Comparison of ENCODE assay signal across 9 cellular contexts in the genomic region with DNA sequence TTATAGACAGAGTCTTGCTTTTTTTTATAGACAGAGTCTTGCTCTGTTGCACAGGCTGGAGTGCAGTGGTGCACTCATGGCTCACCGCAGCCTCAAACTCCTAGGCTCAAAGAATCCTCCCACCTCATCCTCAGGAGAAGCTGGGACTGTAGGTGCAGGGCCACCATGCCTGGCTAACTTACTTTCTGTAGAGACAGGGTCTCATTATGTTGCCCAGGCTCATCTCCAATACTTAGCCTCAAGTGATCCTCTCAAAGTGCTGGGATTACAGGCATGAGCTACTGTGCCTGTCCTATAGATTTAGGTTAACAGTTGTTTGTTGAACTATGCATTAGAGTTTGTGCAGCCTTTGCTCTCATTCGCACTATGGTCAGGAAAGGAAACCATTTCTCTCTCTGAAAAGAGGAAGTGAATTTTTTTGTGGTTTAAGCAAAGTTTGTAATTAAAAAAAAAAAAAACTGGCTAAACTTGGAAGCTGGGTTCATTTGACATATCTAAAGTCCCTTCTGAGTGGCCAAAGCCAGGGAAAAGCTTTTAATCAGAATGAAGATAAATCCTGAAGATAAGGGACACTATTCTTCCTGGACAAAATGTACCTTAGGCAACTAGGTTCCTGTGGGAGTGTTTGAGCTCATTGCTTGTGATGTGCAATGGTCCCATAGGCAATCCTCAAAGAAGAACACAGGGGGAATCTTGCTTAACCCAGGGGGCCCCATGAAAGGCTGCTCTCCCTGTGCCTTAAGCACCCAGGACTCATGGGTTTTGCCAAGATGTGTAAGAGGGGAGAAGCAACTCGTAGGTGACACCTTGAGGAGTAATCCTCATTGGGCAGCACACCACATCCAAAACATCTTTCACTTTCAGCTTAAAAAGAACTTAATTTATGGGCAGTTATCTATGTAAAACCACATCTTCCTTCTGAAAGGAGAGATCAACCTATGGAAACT.
DNase-seq lines count a peak whose midpoint lies in the region; ATAC-seq and TF ChIP-seq lines count a peak whose summit lies in the region.
"Had no signal": no experiment of that assay in that cellular context is flagged by ENCODE, and none has a peak within 500 bp of the region (broad histone marks: within the 10 kb centered on the region; RNA-seq: fewer than 3 reads in every experiment).

No MANE protein-coding gene starts in this region.

- no peak for DNase-seq in activated CD8-positive, alpha-beta T cell treated with anti-CD3 and anti-CD28 coated beads, Interleukin-2, amount 10 ng/mL, durations not matched to agents 7 days and 5 days
- DNase-seq in activated CD8-positive, alpha-beta T cell treated with anti-CD3 and anti-CD28 coated beads for 36 hours, result no peak
- DNase-seq in NOMO-1 treated with dmso at 0.1 percent for 144 hours (lab: John Stamatoyannopoulos, UW; ENCODE audit: unreplicated experiment) (peak; percentile 64), HAP-1 (ENCODE audit: low spot score in 2 of 2) (no peak)
- DNase-seq in CD4-positive, alpha-beta T cell, result no peak
- DNase-seq: upper lobe of left lung had no signal

- intact Hi-C loops in activated CD8-positive, alpha-beta T cell treated with anti-CD3 and anti-CD28 coated beads for 36 hours (cut with micrococcal nuclease), result no loop called here
- intact Hi-C loops in CD4-positive, alpha-beta T cell (cut with DNase I, micrococcal nuclease), result no loop called here

- no peak overlapping the region for H3K27ac ChIP-seq in CD4-positive, alpha-beta T cell (ENCODE audit: low read depth, low read length)
- H3K27ac ChIP-seq: upper lobe of left lung had no signal

- no peak overlapping the region for H3K4me3 ChIP-seq in HAP-1
- H3K4me3 ChIP-seq: upper lobe of left lung had no signal

- peak overlapping the region; percentile 39 for H3K4me3 Mint-ChIP-seq in activated CD8-positive, alpha-beta T cell treated with anti-CD3 and anti-CD28 coated beads, Interleukin-2, amount 10 ng/mL, durations not matched to agents 7 days and 5 days
- H3K4me3 Mint-ChIP-seq in activated CD8-positive, alpha-beta T cell treated with anti-CD3 and anti-CD28 coated beads for 36 hours, result no peak overlapping the region
- peak overlapping the region; percentile 50 for H3K4me3 Mint-ChIP-seq in stimulated activated memory B cell treated with anti-CD40 and anti-IgM and Interleukin-4, amounts not matched to agents 10 μg/mL and 1 μg/mL and 100 μg/mL, for 72 hours
- no peak overlapping the region for H3K4me3 Mint-ChIP-seq in CD4-positive, alpha-beta T cell

- H3K9me3 ChIP-seq in CD4-positive, alpha-beta T cell (ENCODE audit: control insufficient read depth, low read length), result no peaks in the 10 kb centered on the region
- H3K9me3 ChIP-seq in HAP-1, result no peaks in the 10 kb centered on the region
- H3K9me3 ChIP-seq: upper lobe of left lung had no signal

- peaks cover 9% of the 10 kb centered on the region for H3K27me3 Mint-ChIP-seq in activated CD8-positive, alpha-beta T cell treated with anti-CD3 and anti-CD28 coated beads, Interleukin-2, amount 10 ng/mL, durations not matched to agents 7 days and 5 days (ENCODE audit: low read depth)
- no peaks in the 10 kb centered on the region for H3K27me3 Mint-ChIP-seq in activated CD8-positive, alpha-beta T cell treated with anti-CD3 and anti-CD28 coated beads for 36 hours
- H3K27me3 Mint-ChIP-seq in stimulated activated memory B cell treated with anti-CD40 and anti-IgM and Interleukin-4, amounts not matched to agents 10 μg/mL and 1 μg/mL and 100 μg/mL, for 72 hours, result peaks cover 7% of the 10 kb centered on the region
- H3K27me3 Mint-ChIP-seq in CD4-positive, alpha-beta T cell, result no peaks in the 10 kb centered on the region

- peaks cover 4% of the 10 kb centered on the region for H3K27me3 ChIP-seq in CD4-positive, alpha-beta T cell (ENCODE audit: control insufficient read depth, insufficient read depth, low read length)
- 0 out of 2 replicates have a peak, but pooled peaks cover 4% of the 10 kb centered on the region for H3K27me3 ChIP-seq in HAP-1 (ENCODE audit: low read depth)
- H3K27me3 ChIP-seq: upper lobe of left lung had no signal

- peak overlapping the region; percentile 74 for H3K27ac Mint-ChIP-seq in activated CD8-positive, alpha-beta T cell treated with anti-CD3 and anti-CD28 coated beads, Interleukin-2, amount 10 ng/mL, durations not matched to agents 7 days and 5 days
- no peak overlapping the region for H3K27ac Mint-ChIP-seq in activated CD8-positive, alpha-beta T cell treated with anti-CD3 and anti-CD28 coated beads for 36 hours
- H3K27ac Mint-ChIP-seq in stimulated activated memory B cell treated with anti-CD40 and anti-IgM and Interleukin-4, amounts not matched to agents 10 μg/mL and 1 μg/mL and 100 μg/mL, for 72 hours, result peak overlapping the region; percentile 56
- H3K27ac Mint-ChIP-seq in CD4-positive, alpha-beta T cell, result no peak overlapping the region

- peaks cover 21% of the 10 kb centered on the region for H3K4me1 Mint-ChIP-seq in activated CD8-positive, alpha-beta T cell treated with anti-CD3 and anti-CD28 coated beads, Interleukin-2, amount 10 ng/mL, durations not matched to agents 7 days and 5 days (ENCODE audit: low read depth)
- peaks cover 16% of the 10 kb centered on the region for H3K4me1 Mint-ChIP-seq in activated CD8-positive, alpha-beta T cell treated with anti-CD3 and anti-CD28 coated beads for 36 hours (ENCODE audit: low read depth)
- peaks cover 32% of the 10 kb centered on the region for H3K4me1 Mint-ChIP-seq in stimulated activated memory B cell treated with anti-CD40 and anti-IgM and Interleukin-4, amounts not matched to agents 10 μg/mL and 1 μg/mL and 100 μg/mL, for 72 hours
- H3K4me1 Mint-ChIP-seq in CD4-positive, alpha-beta T cell (ENCODE audit: low read depth), result peaks cover 17% of the 10 kb centered on the region

- peaks cover 2% of the 10 kb centered on the region for H3K36me3 Mint-ChIP-seq in activated CD8-positive, alpha-beta T cell treated with anti-CD3 and anti-CD28 coated beads, Interleukin-2, amount 10 ng/mL, durations not matched to agents 7 days and 5 days (ENCODE audit: low read depth)
- H3K36me3 Mint-ChIP-seq in activated CD8-positive, alpha-beta T cell treated with anti-CD3 and anti-CD28 coated beads for 36 hours (ENCODE audit: low read depth), result no peaks in the 10 kb centered on the region
- no peaks in the 10 kb centered on the region for H3K36me3 Mint-ChIP-seq in stimulated activated memory B cell treated with anti-CD40 and anti-IgM and Interleukin-4, amounts not matched to agents 10 μg/mL and 1 μg/mL and 100 μg/mL, for 72 hours
- H3K36me3 Mint-ChIP-seq in CD4-positive, alpha-beta T cell (ENCODE audit: low read depth), result no peaks in the 10 kb centered on the region

- in situ Hi-C loops in HAP-1 (cut with MboI; ENCODE audit: low sequenced_read_pairs), result no loop called here

- no peaks in the 10 kb centered on the region for H3K9me3 Mint-ChIP-seq in activated CD8-positive, alpha-beta T cell treated with anti-CD3 and anti-CD28 coated beads, Interleukin-2, amount 10 ng/mL, durations not matched to agents 7 days and 5 days (ENCODE audit: insufficient read depth)
- no peaks in the 10 kb centered on the region for H3K9me3 Mint-ChIP-seq in activated CD8-positive, alpha-beta T cell treated with anti-CD3 and anti-CD28 coated beads for 36 hours
- no peaks in the 10 kb centered on the region for H3K9me3 Mint-ChIP-seq in stimulated activated memory B cell treated with anti-CD40 and anti-IgM and Interleukin-4, amounts not matched to agents 10 μg/mL and 1 μg/mL and 100 μg/mL, for 72 hours
- no peaks in the 10 kb centered on the region for H3K9me3 Mint-ChIP-seq in CD4-positive, alpha-beta T cell

- no peak for TF ChIP-seq CTCF in activated CD8-positive, alpha-beta T cell treated with anti-CD3 and anti-CD28 coated beads for 36 hours (IDR thresholded peaks at IDR 0.05)
- TF ChIP-seq CTCF in CD4-positive, alpha-beta T cell (IDR thresholded peaks at IDR 0.05), result no peak

- no peaks in the 10 kb centered on the region for H3K36me3 ChIP-seq in HAP-1 (replicated peaks)
- H3K36me3 ChIP-seq: upper lobe of left lung had no signal

- POLR2A ChIA-PET in activated CD8-positive, alpha-beta T cell treated with anti-CD3 and anti-CD28 coated beads, Interleukin-2, amount 10 ng/mL, durations not matched to agents 7 days and 5 days (lab: Charles Lee), result no interaction called here
- POLR2A ChIA-PET in activated CD8-positive, alpha-beta T cell treated with anti-CD3 and anti-CD28 coated beads for 36 hours (lab: Charles Lee), result interaction anchor here (0.6 kb wide), 1 partner anchor 167 kb away, joined by 3 read pairs; no protein-coding TSS in a partner anchor
- POLR2A ChIA-PET in CD4-positive, alpha-beta T cell (lab: Charles Lee), result no interaction called here

- H3K4me1 ChIP-seq in HAP-1, result no peaks in the 10 kb centered on the region

- peak; percentile 69 for ATAC-seq in activated CD8-positive, alpha-beta T cell treated with anti-CD3 and anti-CD28 coated beads, Interleukin-2, amount 10 ng/mL, durations not matched to agents 7 days and 5 days
- ATAC-seq in activated CD8-positive, alpha-beta T cell treated with anti-CD3 and anti-CD28 coated beads for 36 hours, result no peak
- ATAC-seq in HG02973 (IDR thresholded peaks at IDR 0.05; ENCODE audit: unreplicated experiment) (peak; percentile 97), esophagus mucosa (no peak)
- ATAC-seq in stimulated activated memory B cell treated with anti-CD40 and anti-IgM and Interleukin-4, amounts not matched to agents 10 μg/mL and 1 μg/mL and 100 μg/mL, for 72 hours, result peak; percentile 95
- ATAC-seq in CD4-positive, alpha-beta T cell (ENCODE audit: poor library complexity), result no peak

- CTCF ChIA-PET in activated CD8-positive, alpha-beta T cell treated with anti-CD3 and anti-CD28 coated beads, Interleukin-2, amount 10 ng/mL, durations not matched to agents 7 days and 5 days (lab: Charles Lee), result interaction anchor here (0.7 to 1.2 kb wide), 6 partner anchors 9 to 121 kb away, joined by 3 to 4 read pairs (median 3); no protein-coding TSS in a partner anchor
- CTCF ChIA-PET in activated CD8-positive, alpha-beta T cell treated with anti-CD3 and anti-CD28 coated beads for 36 hours (lab: Charles Lee), result interaction anchor here (0.9 to 1.1 kb wide), 2 partner anchors 17 to 262 kb away, joined by 3 to 4 read pairs; no protein-coding TSS in a partner anchor
- CTCF ChIA-PET in CD4-positive, alpha-beta T cell (lab: Charles Lee), result no interaction called here

Comparison
In these comparisons a context has a peak if more than half of its experiments do, and no peak if none do; other contexts are left out.
1. ATAC-seq: peak in activated CD8-positive, alpha-beta T cell treated with anti-CD3 and anti-CD28 coated beads, Interleukin-2, amount 10 ng/mL, durations not matched to agents 7 days and 5 days (single experiment), HG02973 (single experiment) and stimulated activated memory B cell treated with anti-CD40 and anti-IgM and Interleukin-4, amounts not matched to agents 10 μg/mL and 1 μg/mL and 100 μg/mL, for 72 hours (single experiment); none in activated CD8-positive, alpha-beta T cell treated with anti-CD3 and anti-CD28 coated beads for 36 hours (single experiment), esophagus mucosa (single experiment) and CD4-positive, alpha-beta T cell (single experiment).
2. H3K27ac Mint-ChIP-seq: peak in activated CD8-positive, alpha-beta T cell treated with anti-CD3 and anti-CD28 coated beads, Interleukin-2, amount 10 ng/mL, durations not matched to agents 7 days and 5 days (single experiment) and stimulated activated memory B cell treated with anti-CD40 and anti-IgM and Interleukin-4, amounts not matched to agents 10 μg/mL and 1 μg/mL and 100 μg/mL, for 72 hours (single experiment); none in activated CD8-positive, alpha-beta T cell treated with anti-CD3 and anti-CD28 coated beads for 36 hours (single experiment) and CD4-positive, alpha-beta T cell (single experiment).
3. H3K4me3 Mint-ChIP-seq: peak in activated CD8-positive, alpha-beta T cell treated with anti-CD3 and anti-CD28 coated beads, Interleukin-2, amount 10 ng/mL, durations not matched to agents 7 days and 5 days (single experiment) and stimulated activated memory B cell treated with anti-CD40 and anti-IgM and Interleukin-4, amounts not matched to agents 10 μg/mL and 1 μg/mL and 100 μg/mL, for 72 hours (single experiment); none in activated CD8-positive, alpha-beta T cell treated with anti-CD3 and anti-CD28 coated beads for 36 hours (single experiment) and CD4-positive, alpha-beta T cell (single experiment).